ENCODE assay signal across 22 cellular contexts in the genomic region with DNA sequence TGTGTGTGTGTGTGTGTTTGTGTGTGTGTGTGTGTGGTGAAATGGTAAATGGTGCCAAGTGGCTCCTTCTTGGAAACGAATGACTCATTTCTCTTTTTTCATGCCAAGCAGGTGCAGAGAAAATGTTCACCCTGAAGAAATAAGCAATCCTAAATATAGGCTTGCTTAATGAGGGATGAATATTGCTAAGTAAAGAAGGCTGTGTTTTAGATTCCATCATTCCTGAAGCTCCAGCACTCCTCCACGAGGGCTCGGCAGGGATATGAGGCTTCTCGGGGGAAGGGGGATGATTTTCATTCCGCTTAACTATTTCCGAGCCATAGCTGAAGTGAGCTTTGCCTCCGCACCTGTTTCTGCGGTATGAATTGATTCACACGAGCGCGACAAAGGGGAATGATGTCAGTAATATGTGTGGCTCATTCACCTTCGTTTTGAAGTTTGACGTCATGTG.
DNase-seq lines count a peak whose midpoint lies in the region; ATAC-seq, FAIRE-seq and TF ChIP-seq lines count a peak whose summit lies in the region.
"Had no signal": no experiment of that assay in that cellular context is flagged by ENCODE, and none has a peak within 500 bp of the region (broad histone marks: within the 10 kb centered on the region; RNA-seq: fewer than 3 reads in every experiment).

No MANE protein-coding gene starts in this region.

- H3K27me3 ChIP-seq in HepG2 (ENCODE audit: control insufficient read depth in 1 of 2, insufficient read depth in 2 of 2, low read length in 2 of 2): peaks cover 3 to 34% of the 10 kb centered on the region in 2 experiments; a peak in 2 of 5 replicates
- H3K27me3 ChIP-seq in right lobe of liver: no peaks in the 10 kb centered on the region
- H3K27me3 ChIP-seq: stomach, uterus had no signal

- no peak for DNase-seq in HepG2 (ENCODE audit: low spot score)
- no peak for DNase-seq in right lobe of liver
- peak; percentile 44 to 62 for DNase-seq in SHP77 (lab: John Stamatoyannopoulos, UW)
- DNase-seq in iris pigment epithelial cell (ENCODE audit: low read depth): peak; percentile 16
- DNase-seq in left cardiac atrium: no peak
- no peak for DNase-seq in mesothelial cell of epicardium (ENCODE audit: low spot score in 2 of 2, unreplicated experiment in 2 of 2)
- no peak for DNase-seq in ureter (ENCODE audit: low spot score)
- DNase-seq: activated CD8-positive, alpha-beta T cell treated with anti-CD3 and anti-CD28 coated beads, Interleukin-2, amount 10 ng/mL, durations not matched to agents 7 days and 5 days; activated naive CD8-positive, alpha-beta T cell treated with anti-CD3 and anti-CD28 coated beads for 36 hours; CD8-positive, alpha-beta T cell; central memory CD4-positive, alpha-beta T cell; effector CD4-positive, alpha-beta T cell; GM23248; natural killer cell; NCI-H1436; NCI-H524 treated with DMSO at 0.1 percent for 48 hours; stomach; uterus had no signal

- H3K4me3 ChIP-seq in HepG2 (replicated peaks in 1 of 3; ENCODE audit: insufficient read depth in 1 of 3, low read depth in 2 of 3, low read length in 3 of 3) (no peak overlapping the region), right lobe of liver (no peak overlapping the region)
- H3K4me3 ChIP-seq: GM23248, stomach, uterus had no signal

- H4K20me1 ChIP-seq in HepG2 (ENCODE audit: insufficient read depth, low read length): no peaks in the 10 kb centered on the region

- H3K9me3 ChIP-seq in HepG2 (ENCODE audit: low read length) (no peaks in the 10 kb centered on the region), right lobe of liver (no peaks in the 10 kb centered on the region)
- H3K9me3 ChIP-seq: uterus had no signal

- FAIRE-seq in HepG2 (lab: Jason Lieb, UNC): no peak

- POLR2A ChIA-PET in HepG2 (lab: Yijun Ruan, JAX): no interaction called here

- intact Hi-C loops in HepG2 (cut with micrococcal nuclease; ENCODE audit: unreplicated experiment) (no loop called here), right lobe of liver (cut with DNase I) (no loop called here), left cardiac atrium (cut with DNase I) (no loop called here)

- no peak overlapping the region for H3K27ac Mint-ChIP-seq in mesothelial cell of epicardium
- H3K27ac Mint-ChIP-seq: activated CD8-positive, alpha-beta T cell treated with anti-CD3 and anti-CD28 coated beads, Interleukin-2, amount 10 ng/mL, durations not matched to agents 7 days and 5 days; activated naive CD8-positive, alpha-beta T cell treated with anti-CD3 and anti-CD28 coated beads for 36 hours; CD8-positive, alpha-beta T cell; natural killer cell had no signal

- no peaks in the 10 kb centered on the region for H3K36me3 Mint-ChIP-seq in mesothelial cell of epicardium
- H3K36me3 Mint-ChIP-seq: activated naive CD8-positive, alpha-beta T cell treated with anti-CD3 and anti-CD28 coated beads for 36 hours; CD8-positive, alpha-beta T cell; natural killer cell had no signal

- BruUV-seq in HepG2 (replicated peaks; lab: Mats Ljungman, UMichigan): no TSS peak

- in situ Hi-C loops in HepG2 (cut with HindIII; ENCODE audit: extremely low pct_ligation_motif_present, low pct_unique_long_range_greater_than_20kb): no loop called here

- H3K4me3 Mint-ChIP-seq in mesothelial cell of epicardium: no peak overlapping the region
- H3K4me3 Mint-ChIP-seq: activated CD8-positive, alpha-beta T cell treated with anti-CD3 and anti-CD28 coated beads, Interleukin-2, amount 10 ng/mL, durations not matched to agents 7 days and 5 days; activated naive CD8-positive, alpha-beta T cell treated with anti-CD3 and anti-CD28 coated beads for 36 hours; CD8-positive, alpha-beta T cell; natural killer cell had no signal

- H3K4me1 Mint-ChIP-seq in mesothelial cell of epicardium: no peaks in the 10 kb centered on the region
- H3K4me1 Mint-ChIP-seq: activated naive CD8-positive, alpha-beta T cell treated with anti-CD3 and anti-CD28 coated beads for 36 hours; natural killer cell had no signal

- TF ChIP-seq POLR2A in HepG2 (IDR thresholded peaks at IDR 0.05; ENCODE audit: insufficient read depth in 1 of 2, low read depth in 2 of 2, low read length in 2 of 2): no peak
- TF ChIP-seq POLR2A in right lobe of liver (IDR thresholded peaks at IDR 0.05): no peak

- H2AFZ ChIP-seq in HepG2 (ENCODE audit: low read length): no peak overlapping the region
- H2AFZ ChIP-seq: GM23248 had no signal

- H3K4me1 ChIP-seq in HepG2 (ENCODE audit: insufficient read depth, low read length) (no peaks in the 10 kb centered on the region), right lobe of liver (no peaks in the 10 kb centered on the region)
- H3K4me1 ChIP-seq: uterus had no signal

- no peaks in the 10 kb centered on the region for H3K9me3 Mint-ChIP-seq in mesothelial cell of epicardium
- H3K9me3 Mint-ChIP-seq: activated naive CD8-positive, alpha-beta T cell treated with anti-CD3 and anti-CD28 coated beads for 36 hours; CD8-positive, alpha-beta T cell; natural killer cell had no signal

- no peak for ATAC-seq in HepG2
- no peak for ATAC-seq in right lobe of liver
- no peak for ATAC-seq in HG02970 (IDR thresholded peaks at IDR 0.05; ENCODE audit: low FRiP score, unreplicated experiment)
- ATAC-seq in left cardiac atrium: no peak
- ATAC-seq: activated CD8-positive, alpha-beta T cell treated with anti-CD3 and anti-CD28 coated beads, Interleukin-2, amount 10 ng/mL, durations not matched to agents 7 days and 5 days; CD8-positive, alpha-beta T cell; natural killer cell; Panc1 had no signal

- H3K79me2 ChIP-seq in HepG2 (ENCODE audit: insufficient read depth, low read length): no peaks in the 10 kb centered on the region

- TF ChIP-seq CTCF in HepG2 (CRISPR knock-in tag; IDR thresholded peaks at IDR 0.05) (no peak), right lobe of liver (IDR thresholded peaks at IDR 0.05) (no peak), mesothelial cell of epicardium (IDR thresholded peaks at IDR 0.05; ENCODE audit: unreplicated experiment) (no peak)

- no peak overlapping the region for H3K9ac ChIP-seq in HepG2 (ENCODE audit: insufficient read depth, low read depth, low read length)
- H3K9ac ChIP-seq: GM23248, KMS-11 had no signal

- H3K36me3 ChIP-seq in HepG2 (replicated peaks in 1 of 2; ENCODE audit: control insufficient read depth in 1 of 2, insufficient read depth in 2 of 2, low read length in 2 of 2): no peaks in the 10 kb centered on the region
- no peaks in the 10 kb centered on the region for H3K36me3 ChIP-seq in right lobe of liver
- H3K36me3 ChIP-seq: stomach, uterus had no signal

- no peak overlapping the region for H3K4me2 ChIP-seq in HepG2 (ENCODE audit: low read depth, low read length)
- H3K4me2 ChIP-seq: KMS-11 had no signal

- TF ChIP-seq RAD21 in HepG2 (CRISPR knock-in tag; IDR thresholded peaks at IDR 0.05): no peak

- 52% methylated on average over 13 of the region's 13 CpGs for WGBS in HepG2 (ENCODE audit: low lambda C conversion rate)
- 34% methylated on average over 11 of the region's 13 CpGs for WGBS in right lobe of liver (ENCODE audit: insufficient coverage, low coverage, low lambda C conversion rate, missing lambda C conversion rate)

- H3K27me3 Mint-ChIP-seq in mesothelial cell of epicardium (ENCODE audit: low read depth): peaks cover 5% of the 10 kb centered on the region
- H3K27me3 Mint-ChIP-seq: activated naive CD8-positive, alpha-beta T cell treated with anti-CD3 and anti-CD28 coated beads for 36 hours had no signal

- CTCF ChIA-PET in HepG2 (lab: Yijun Ruan, JAX; ENCODE audit: low intra/inter-chr PET ratio, low total read pairs): no interaction called here

- no peak for TF ChIP-seq EP300 in HepG2 (IDR thresholded peaks at IDR 0.05; ENCODE audit: low read depth in 2 of 2, low read length in 2 of 2)
- TF ChIP-seq EP300 in HepG2 (CRISPR knock-in tag; IDR thresholded peaks at IDR 0.05; ENCODE audit: borderline replicate concordance): no peak

- H3K27ac ChIP-seq in HepG2 (ENCODE audit: extremely low read length, insufficient read depth, low read length) (no peak overlapping the region), right lobe of liver (no peak overlapping the region)
- H3K27ac ChIP-seq: GM23248, KMS-11, stomach, uterus, VCaP had no signal

TF ChIP-seq in HepG2, 621 proteins besides CTCF, POLR2A, EP300 and RAD21:
- TF ChIP-seq CREB1 (IDR thresholded peaks at IDR 0.05) (peak; percentile 46; the same call in 1 of the 2 replicates), CREB1 (CRISPR knock-in tag; IDR thresholded peaks at IDR 0.05) (no peak), ZNF550 (CRISPR knock-in tag; IDR thresholded peaks at IDR 0.05; ENCODE audit: borderline replicate concordance) (no peak), TBX2 (CRISPR knock-in tag; IDR thresholded peaks at IDR 0.05; ENCODE audit: borderline replicate concordance) (no peak), CENPX (CRISPR knock-in tag; IDR thresholded peaks at IDR 0.05) (no peak)

Comparison
In these comparisons a context has a peak if more than half of its experiments do, and no peak if none do; other contexts are left out.
1. DNase-seq: peak in SHP77 (2 of 2) and iris pigment epithelial cell (single experiment); none in HepG2 (single experiment), right lobe of liver (0 of 3), left cardiac atrium (single experiment), mesothelial cell of epicardium (0 of 2) and ureter (single experiment).